Comparison of ENCODE assay signal across 10 cellular contexts in genomic region chr2:9565436-9566153, GRCh38. TPM values are rescaled to one million over a fixed set of nuclear protein-coding genes. Genes with fewer than 3 reads are reported as not detected.
DNase-seq lines count a peak whose midpoint lies in the region; ATAC-seq and TF ChIP-seq lines count a peak whose summit lies in the region.
"Had no signal": no experiment of that assay in that cellular context is flagged by ENCODE, and none has a peak within 500 bp of the region (broad histone marks: within the 10 kb centered on the region; RNA-seq: fewer than 3 reads in every experiment).

No MANE protein-coding gene starts in this region.

- H3K27ac ChIP-seq in H9 (ENCODE audit: insufficient read length, low read depth, low read length): no peak overlapping the region

- H4K8ac ChIP-seq in H9 (replicated peaks; ENCODE audit: insufficient read length, low read depth, low read length): peak overlapping the region; percentile 77

- no peaks in the 10 kb centered on the region for H3K79me2 ChIP-seq in H9 (ENCODE audit: insufficient read depth, low read length)

- H3K23me2 ChIP-seq in H9 (ENCODE audit: insufficient read length, low read depth, low read length, poor library complexity, severe bottlenecking): no peaks in the 10 kb centered on the region

- WGBS in H9 (ENCODE audit: extremely low coverage, insufficient read length, low lambda C conversion rate): no CpG with 5 or more reads among the region's 11 CpGs

- peak overlapping the region in 2 of 3 experiments; percentile 3 to 36; a peak in 2 of 7 replicates for H3K27ac Mint-ChIP-seq in H9
- H3K27ac Mint-ChIP-seq in activated CD8-positive, alpha-beta T cell treated with anti-CD3 and anti-CD28 coated beads, Interleukin-2, amount 10 ng/mL, durations not matched to agents 7 days and 5 days: no peak overlapping the region

- H3T11ph ChIP-seq in H9 (ENCODE audit: low read length): no peak overlapping the region

- H3K79me1 ChIP-seq in H9 (ENCODE audit: insufficient read depth, low read depth, low read length, poor library complexity, severe bottlenecking): no peaks in the 10 kb centered on the region

- H2BK5ac ChIP-seq in H9 (ENCODE audit: insufficient read length, low read length): no peak overlapping the region

- no peak overlapping the region for H3K9ac ChIP-seq in H9 (ENCODE audit: extremely low read depth, insufficient read length, low read length)

- DNase-seq in H9 (no peak), astrocyte of the hippocampus (ENCODE audit: low read depth, low spot score) (peak; percentile 97), hepatic stellate cell (ENCODE audit: low spot score) (peak; percentile 79), smooth muscle cell of the brain vasculature (ENCODE audit: low read depth, low spot score) (peak; percentile 78), germinal center (ENCODE audit: low spot score) (no peak)
- no peak for DNase-seq in activated T-cell treated with anti-CD3 and anti-CD28 coated beads, Interleukin-2, amount 50 U/mL, for 4 hours
- DNase-seq in activated CD8-positive, alpha-beta T cell treated with anti-CD3 and anti-CD28 coated beads, Interleukin-2, amount 10 ng/mL, durations not matched to agents 7 days and 5 days: no peak
- DNase-seq: NCI-H1930, right lobe of liver had no signal

- H3K4ac ChIP-seq in H9 (ENCODE audit: low read depth, low read length): no peak overlapping the region

- H3K56ac ChIP-seq in H9 (ENCODE audit: insufficient read length, low read depth, low read length): no peak overlapping the region

- no peak overlapping the region for H3K18ac ChIP-seq in H9 (ENCODE audit: insufficient read length, low read depth, low read length)

- CTCF ChIA-PET in activated CD8-positive, alpha-beta T cell treated with anti-CD3 and anti-CD28 coated beads, Interleukin-2, amount 10 ng/mL, durations not matched to agents 7 days and 5 days (lab: Charles Lee): interaction anchor here (1.0 kb wide), 1 partner anchor 73 kb away, joined by 3 read pairs; no protein-coding TSS in a partner anchor

- H3K4me1 Mint-ChIP-seq in H9: no peaks in the 10 kb centered on the region
- H3K4me1 Mint-ChIP-seq in activated T-cell treated with anti-CD3 and anti-CD28 coated beads, Interleukin-2, amount 50 U/mL, for 4 hours (ENCODE audit: low read depth): no peaks in the 10 kb centered on the region
- H3K4me1 Mint-ChIP-seq in activated CD8-positive, alpha-beta T cell treated with anti-CD3 and anti-CD28 coated beads, Interleukin-2, amount 10 ng/mL, durations not matched to agents 7 days and 5 days (ENCODE audit: low read depth): peaks cover 2% of the 10 kb centered on the region

- H2BK120ac ChIP-seq in H9 (ENCODE audit: low read depth, low read length, poor library complexity, severe bottlenecking): no peak overlapping the region

- H3K4me2 ChIP-seq in H9 (ENCODE audit: insufficient read depth, insufficient read length, low read length): no peak overlapping the region

- POLR2A ChIA-PET in activated CD8-positive, alpha-beta T cell treated with anti-CD3 and anti-CD28 coated beads, Interleukin-2, amount 10 ng/mL, durations not matched to agents 7 days and 5 days (lab: Charles Lee): no interaction called here

- no peak overlapping the region for H4K5ac ChIP-seq in H9 (ENCODE audit: insufficient read length, low read depth, low read length)

- H3K36me3 Mint-ChIP-seq in H9 (ENCODE audit: insufficient read depth in 1 of 3, low read depth in 3 of 3): peaks cover 0 to 2% (median 0%) of the 10 kb centered on the region in 3 experiments; a peak in 1 of 7 replicates
- no peaks in the 10 kb centered on the region for H3K36me3 Mint-ChIP-seq in activated T-cell treated with anti-CD3 and anti-CD28 coated beads, Interleukin-2, amount 50 U/mL, for 4 hours (ENCODE audit: insufficient read depth)
- peaks cover 1% of the 10 kb centered on the region for H3K36me3 Mint-ChIP-seq in activated CD8-positive, alpha-beta T cell treated with anti-CD3 and anti-CD28 coated beads, Interleukin-2, amount 10 ng/mL, durations not matched to agents 7 days and 5 days (ENCODE audit: low read depth)

- no peak overlapping the region for H2AK5ac ChIP-seq in H9 (ENCODE audit: insufficient read length, low read length)

- H3K9me3 Mint-ChIP-seq in H9: no peaks in the 10 kb centered on the region
- H3K9me3 Mint-ChIP-seq in activated T-cell treated with anti-CD3 and anti-CD28 coated beads, Interleukin-2, amount 50 U/mL, for 4 hours: no peaks in the 10 kb centered on the region
- no peaks in the 10 kb centered on the region for H3K9me3 Mint-ChIP-seq in activated CD8-positive, alpha-beta T cell treated with anti-CD3 and anti-CD28 coated beads, Interleukin-2, amount 10 ng/mL, durations not matched to agents 7 days and 5 days (ENCODE audit: insufficient read depth)

- no peak overlapping the region for H2BK20ac ChIP-seq in H9 (ENCODE audit: low read depth, low read length, poor library complexity, severe bottlenecking)

- H3K27me3 ChIP-seq in H9 (ENCODE audit: insufficient read depth, low read length): no peaks in the 10 kb centered on the region
- H3K27me3 ChIP-seq: right lobe of liver had no signal

- H2BK15ac ChIP-seq in H9 (ENCODE audit: low read depth, low read length): no peak overlapping the region

- TF ChIP-seq CTCF in H9 (conservative IDR thresholded peaks at IDR 0.05): no peak

- H2AFZ ChIP-seq in H9 (ENCODE audit: low read length): no peak overlapping the region

- ATAC-seq in HG02840 (IDR thresholded peaks at IDR 0.05; ENCODE audit: low FRiP score, unreplicated experiment): no peak
- no peak for ATAC-seq in activated T-cell treated with anti-CD3 and anti-CD28 coated beads, Interleukin-2, amount 50 U/mL, for 4 hours
- no peak for ATAC-seq in activated CD8-positive, alpha-beta T cell treated with anti-CD3 and anti-CD28 coated beads, Interleukin-2, amount 10 ng/mL, durations not matched to agents 7 days and 5 days

- no peaks in the 10 kb centered on the region; the same call in 1 of the 2 replicates for H3K27me3 Mint-ChIP-seq in H9 (ENCODE audit: low read depth)
- no peaks in the 10 kb centered on the region for H3K27me3 Mint-ChIP-seq in activated T-cell treated with anti-CD3 and anti-CD28 coated beads, Interleukin-2, amount 50 U/mL, for 4 hours (ENCODE audit: low read depth)
- H3K27me3 Mint-ChIP-seq in activated CD8-positive, alpha-beta T cell treated with anti-CD3 and anti-CD28 coated beads, Interleukin-2, amount 10 ng/mL, durations not matched to agents 7 days and 5 days (ENCODE audit: low read depth): no peaks in the 10 kb centered on the region

- no peak overlapping the region for H3K14ac ChIP-seq in H9 (ENCODE audit: insufficient read depth, low read length)

- no peaks in the 10 kb centered on the region for H3K4me1 ChIP-seq in H9 (ENCODE audit: insufficient read depth, low read length)
- H3K4me1 ChIP-seq: right lobe of liver had no signal

- no peaks in the 10 kb centered on the region for H4K20me1 ChIP-seq in H9 (ENCODE audit: control insufficient read depth, insufficient read depth, insufficient read length)

- no peak overlapping the region for H4K91ac ChIP-seq in H9 (ENCODE audit: insufficient read length, low read depth, low read length)

- no peak overlapping the region for H2BK12ac ChIP-seq in H9 (ENCODE audit: insufficient read length, low read depth, low read length)

- no peak overlapping the region for H3K23ac ChIP-seq in H9 (ENCODE audit: insufficient read length, low read depth, low read length)

- no peak overlapping the region for H3K4me3 Mint-ChIP-seq in H9
- H3K4me3 Mint-ChIP-seq in activated T-cell treated with anti-CD3 and anti-CD28 coated beads, Interleukin-2, amount 50 U/mL, for 4 hours: no peak overlapping the region
- H3K4me3 Mint-ChIP-seq in activated CD8-positive, alpha-beta T cell treated with anti-CD3 and anti-CD28 coated beads, Interleukin-2, amount 10 ng/mL, durations not matched to agents 7 days and 5 days: no peak overlapping the region

- H3K9me3 ChIP-seq in H9 (ENCODE audit: control insufficient read depth, low read depth, low read length): no peaks in the 10 kb centered on the region
- H3K9me3 ChIP-seq: right lobe of liver had no signal

RNA-seq across cellular contexts. Expression of gene ADAM17, which starts 10.0 kb away (rescaled TPM):
- 23.7 and 26.3 TPM in 2 replicates for total RNA-seq in H9 (2021)
- 10 to 100 TPM; 19.6 to 42.0 (median 21.6) TPM for total RNA-seq in activated T-cell treated with anti-CD3 and anti-CD28 coated beads, Interleukin-2, amount 50 U/mL, for 4 hours
- 10 to 100 TPM; 20.7 to 25.0 TPM for total RNA-seq in activated CD8-positive, alpha-beta T cell treated with anti-CD3 and anti-CD28 coated beads, Interleukin-2, amount 10 ng/mL, durations not matched to agents 7 days and 5 days

Comparison
In these comparisons a context has a peak if more than half of its experiments do, and no peak if none do; other contexts are left out.
1. DNase-seq: peak in astrocyte of the hippocampus (single experiment), hepatic stellate cell (single experiment) and smooth muscle cell of the brain vasculature (single experiment); none in H9 (single experiment), activated T-cell treated with anti-CD3 and anti-CD28 coated beads, Interleukin-2, amount 50 U/mL, for 4 hours (single experiment), activated CD8-positive, alpha-beta T cell treated with anti-CD3 and anti-CD28 coated beads, Interleukin-2, amount 10 ng/mL, durations not matched to agents 7 days and 5 days (single experiment) and germinal center (single experiment).